ENCODE assay signal across 9 cellular contexts in the genomic region with DNA sequence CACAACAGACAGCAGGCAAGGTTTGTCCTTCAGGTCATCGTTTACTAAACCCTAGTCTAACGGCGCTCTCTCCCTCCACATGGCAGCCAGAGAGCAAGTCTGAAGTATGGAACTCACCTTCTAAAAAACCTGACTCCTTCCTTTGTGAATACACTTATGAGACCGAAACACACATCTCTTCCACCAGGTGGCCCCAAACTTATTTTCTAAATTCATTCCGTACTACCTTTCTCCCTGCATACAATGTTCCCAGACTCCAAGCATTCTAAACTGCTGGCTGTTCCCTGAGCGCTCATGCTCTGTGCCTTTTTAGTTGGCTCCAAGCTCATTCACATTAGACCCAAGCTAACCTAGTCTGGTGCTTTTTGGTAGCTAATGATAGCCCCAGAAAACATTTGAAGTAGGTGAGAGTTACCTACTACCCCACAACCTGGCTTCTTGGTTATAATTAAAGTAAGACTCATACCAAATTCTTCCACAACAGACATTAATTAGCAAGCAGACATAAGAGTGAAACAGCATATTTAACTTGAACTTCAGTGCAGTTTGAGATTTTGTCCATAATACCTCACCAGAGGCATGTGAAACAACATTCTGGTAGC.
DNase-seq lines count a peak whose midpoint lies in the region; ATAC-seq, FAIRE-seq and TF ChIP-seq lines count a peak whose summit lies in the region.
"Had no signal": no experiment of that assay in that cellular context is flagged by ENCODE, and none has a peak within 500 bp of the region (broad histone marks: within the 10 kb centered on the region; RNA-seq: fewer than 3 reads in every experiment).

No MANE protein-coding gene starts in this region.

- H3K4me2 ChIP-seq in GM23248 (ENCODE audit: unreplicated experiment): no peak overlapping the region

- no peak overlapping the region for H3K27ac Mint-ChIP-seq in activated T-cell treated with anti-CD3 and anti-CD28 coated beads, Interleukin-2, amount 50 U/mL, for 24 hours
- H3K27ac Mint-ChIP-seq in activated CD8-positive, alpha-beta memory T cell treated with anti-CD3 and anti-CD28 coated beads, Interleukin-2, amount 10 ng/mL, durations not matched to agents 7 days and 5 days: no peak overlapping the region

- H3K27ac ChIP-seq in GM23248 (no peak overlapping the region), VCaP (no peak overlapping the region), left ventricle myocardium inferior (replicated peaks) (peak overlapping the region; percentile 7), small intestine (ENCODE audit: low read depth in 1 of 2, low read length in 1 of 2) (no peak overlapping the region)

- H3K79me2 ChIP-seq in GM23248 (ENCODE audit: insufficient read depth): no peaks in the 10 kb centered on the region

- no peaks in the 10 kb centered on the region for H3K9me2 ChIP-seq in GM23248 (ENCODE audit: insufficient read depth)

- intact Hi-C loops in left ventricle myocardium inferior (cut with micrococcal nuclease): loop anchor here (2.0 kb wide), 1 partner anchor 198 kb away; no protein-coding TSS in a partner anchor

- H3K36me3 Mint-ChIP-seq in activated T-cell treated with anti-CD3 and anti-CD28 coated beads, Interleukin-2, amount 50 U/mL, for 24 hours (ENCODE audit: low read depth): no peaks in the 10 kb centered on the region
- no peaks in the 10 kb centered on the region for H3K36me3 Mint-ChIP-seq in activated CD8-positive, alpha-beta memory T cell treated with anti-CD3 and anti-CD28 coated beads, Interleukin-2, amount 10 ng/mL, durations not matched to agents 7 days and 5 days

- no peak for ATAC-seq in activated CD8-positive, alpha-beta memory T cell treated with anti-CD3 and anti-CD28 coated beads, Interleukin-2, amount 10 ng/mL, durations not matched to agents 7 days and 5 days

- H4K20me1 ChIP-seq in GM23248 (ENCODE audit: insufficient read depth): no peaks in the 10 kb centered on the region

- H3K4me1 ChIP-seq in GM23248 (ENCODE audit: insufficient read depth) (peaks cover 38% of the 10 kb centered on the region), left ventricle myocardium inferior (peaks cover 24% of the 10 kb centered on the region), small intestine (ENCODE audit: control insufficient read depth in 2 of 2, insufficient read depth in 1 of 2, low read depth in 1 of 2, low read length in 1 of 2) (no peaks in the 10 kb centered on the region)

- no peaks in the 10 kb centered on the region for H3K9me3 ChIP-seq in GM23248 (ENCODE audit: low read depth)
- H3K9me3 ChIP-seq in left ventricle myocardium inferior (replicated peaks): no peaks in the 10 kb centered on the region
- H3K9me3 ChIP-seq in small intestine (ENCODE audit: control insufficient read depth, low read depth): no peaks in the 10 kb centered on the region

- H3F3A ChIP-seq in GM23248 (ENCODE audit: insufficient read depth): peaks cover 6% of the 10 kb centered on the region; the same call in 1 of the 2 replicates

- H3K9me3 Mint-ChIP-seq in activated T-cell treated with anti-CD3 and anti-CD28 coated beads, Interleukin-2, amount 50 U/mL, for 24 hours: no peaks in the 10 kb centered on the region
- H3K9me3 Mint-ChIP-seq in activated CD8-positive, alpha-beta memory T cell treated with anti-CD3 and anti-CD28 coated beads, Interleukin-2, amount 10 ng/mL, durations not matched to agents 7 days and 5 days (ENCODE audit: low read depth): no peaks in the 10 kb centered on the region

- 0 out of 2 replicates have a peak overlapping the region, but pooled peaks have one; percentile 23 for H2AFZ ChIP-seq in GM23248

- TF ChIP-seq CTCF in VCaP (conservative IDR thresholded peaks at IDR 0.05) (peak; percentile 75), left ventricle myocardium inferior (IDR thresholded peaks at IDR 0.05; ENCODE audit: borderline replicate concordance) (peak; percentile 70)

- no peak overlapping the region for H3K4me3 Mint-ChIP-seq in activated T-cell treated with anti-CD3 and anti-CD28 coated beads, Interleukin-2, amount 50 U/mL, for 24 hours
- H3K4me3 Mint-ChIP-seq in activated CD8-positive, alpha-beta memory T cell treated with anti-CD3 and anti-CD28 coated beads, Interleukin-2, amount 10 ng/mL, durations not matched to agents 7 days and 5 days: no peak overlapping the region

- H3K27me3 ChIP-seq in GM23248 (replicated peaks; ENCODE audit: insufficient read depth) (no peaks in the 10 kb centered on the region), left ventricle myocardium inferior (ENCODE audit: low read depth) (no peaks in the 10 kb centered on the region), small intestine (ENCODE audit: control insufficient read depth in 2 of 2, insufficient read depth in 2 of 2, low read length in 2 of 2) (no peaks in the 10 kb centered on the region)

- no peak overlapping the region for H3K9ac ChIP-seq in GM23248

- H3K4me1 Mint-ChIP-seq in activated T-cell treated with anti-CD3 and anti-CD28 coated beads, Interleukin-2, amount 50 U/mL, for 24 hours (ENCODE audit: low read depth): no peaks in the 10 kb centered on the region
- H3K4me1 Mint-ChIP-seq in activated CD8-positive, alpha-beta memory T cell treated with anti-CD3 and anti-CD28 coated beads, Interleukin-2, amount 10 ng/mL, durations not matched to agents 7 days and 5 days: no peaks in the 10 kb centered on the region

- in situ Hi-C loops in GM23248 (cut with MboI): loop anchor here (10.0 kb wide), 1 partner anchor 234 kb away; no protein-coding TSS in a partner anchor

- no peak for FAIRE-seq in small intestine (lab: Jason Lieb, UNC)
- FAIRE-seq: TTC549 had no signal

- H3K4me3 ChIP-seq in GM23248: no peak overlapping the region
- no peak overlapping the region for H3K4me3 ChIP-seq in left ventricle myocardium inferior
- no peak overlapping the region for H3K4me3 ChIP-seq in small intestine (ENCODE audit: low read depth in 1 of 2, low read length in 2 of 2)

- H3K27me3 Mint-ChIP-seq in activated T-cell treated with anti-CD3 and anti-CD28 coated beads, Interleukin-2, amount 50 U/mL, for 24 hours: peaks cover 22% of the 10 kb centered on the region
- peaks cover 13% of the 10 kb centered on the region for H3K27me3 Mint-ChIP-seq in activated CD8-positive, alpha-beta memory T cell treated with anti-CD3 and anti-CD28 coated beads, Interleukin-2, amount 10 ng/mL, durations not matched to agents 7 days and 5 days

- 45 to 50% methylated on average over 6 of the region's 6 CpGs for WGBS in GM23248 (ENCODE audit: low coverage in 1 of 2, low lambda C conversion rate in 2 of 2, missing lambda C conversion rate in 2 of 2), 2 experiments
- WGBS in small intestine, 3 donors: 20 to 40% (median 26%) methylated on average over 6 of the region's 6 CpGs

- H3K36me3 ChIP-seq in GM23248 (ENCODE audit: low read depth): no peaks in the 10 kb centered on the region
- no peaks in the 10 kb centered on the region for H3K36me3 ChIP-seq in left ventricle myocardium inferior
- H3K36me3 ChIP-seq in small intestine (ENCODE audit: control insufficient read depth in 2 of 2, insufficient read depth in 2 of 2, low read length in 2 of 2): no peaks in the 10 kb centered on the region

- DNase-seq in EH (ENCODE audit: low read depth) (peak; percentile 83), GM23248 (peak; percentile 67), NCI-H1436 (lab: John Stamatoyannopoulos, UW) (peak; percentile 33), left ventricle myocardium inferior (no peak), small intestine (peak; percentile 40)
- no peak for DNase-seq in activated T-cell treated with anti-CD3 and anti-CD28 coated beads, Interleukin-2, amount 50 U/mL, for 24 hours
- DNase-seq in activated CD8-positive, alpha-beta memory T cell treated with anti-CD3 and anti-CD28 coated beads, Interleukin-2, amount 10 ng/mL, durations not matched to agents 7 days and 5 days: no peak

- CTCF ChIA-PET in activated CD8-positive, alpha-beta memory T cell treated with anti-CD3 and anti-CD28 coated beads, Interleukin-2, amount 10 ng/mL, durations not matched to agents 7 days and 5 days (lab: Charles Lee): interaction anchor here (1.0 to 1.3 kb wide), 3 partner anchors 33 to 856 kb away, joined by 3 to 4 read pairs (median 3); no protein-coding TSS in a partner anchor

Comparison
In these comparisons a context has a peak if more than half of its experiments do, and no peak if none do; other contexts are left out.
1. DNase-seq: peak in EH (single experiment), GM23248 (single experiment), NCI-H1436 (single experiment) and small intestine (single experiment); none in left ventricle myocardium inferior (single experiment), activated T-cell treated with anti-CD3 and anti-CD28 coated beads, Interleukin-2, amount 50 U/mL, for 24 hours (single experiment) and activated CD8-positive, alpha-beta memory T cell treated with anti-CD3 and anti-CD28 coated beads, Interleukin-2, amount 10 ng/mL, durations not matched to agents 7 days and 5 days (single experiment).